Comparison of ENCODE assay signal across 35 cellular contexts in genomic region chr17:41328207-41328606, GRCh38. TPM values are rescaled to one million over a fixed set of nuclear protein-coding genes. Genes with fewer than 3 reads are reported as not detected.
"Had no signal": no experiment of that assay in that cellular context is flagged by ENCODE, and none has a peak within 500 bp of the region (broad histone marks: within the 10 kb centered on the region; RNA-seq: fewer than 3 reads in every experiment).

No MANE protein-coding gene starts in this region.

- H3K27me3 Mint-ChIP-seq: stimulated activated naive CD8-positive, alpha-beta T cell treated with anti-CD3 and anti-CD28 coated beads, Interleukin-15, amount 100 ng/mL, for 72 hours; type B pancreatic cell had no signal

- ATAC-seq: left colon; left lung; lower lobe of right lung; natural killer cell; right lobe of liver; stimulated activated memory B cell treated with anti-CD40 and anti-IgM and Interleukin-4, amounts not matched to agents 10 μg/mL and 1 μg/mL and 100 μg/mL, for 72 hours; stimulated activated naive CD8-positive, alpha-beta T cell treated with anti-CD3 and anti-CD28 coated beads, Interleukin-15, amount 100 ng/mL, for 72 hours had no signal

- H3K36me3 ChIP-seq: left lung, lower lobe of right lung, neural progenitor cell, ovary, right atrium auricular region, right lobe of liver, tibial nerve, uterus had no signal

- H3K36me3 Mint-ChIP-seq: mesothelial cell of epicardium; naive B cell; natural killer cell; neural progenitor cell; stimulated activated memory B cell treated with anti-CD40 and anti-IgM and Interleukin-4, amounts not matched to agents 10 μg/mL and 1 μg/mL and 100 μg/mL, for 72 hours; type B pancreatic cell had no signal

- H3K4me1 ChIP-seq: left lung, lower lobe of right lung, neural progenitor cell, right atrium auricular region, right lobe of liver, tibial nerve, uterus had no signal

- DNase-seq: hippocampal formation; kidney; left colon; left lung; lower lobe of right lung; mammary epithelial cell; mesendoderm; naive B cell; natural killer cell; nephron progenitor cell; ovary; right lobe of liver; stimulated activated CD4-positive, alpha-beta T cell treated with anti-CD3 and anti-CD28 coated beads, Interleukin-1b, Interleukin-23, amount 100 ng/mL, for 48 hours; stimulated activated CD4-positive, alpha-beta T cell treated with anti-CD3 and anti-CD28 coated beads, Interleukin-4, amount 100 ng/mL, for 1 hour; stimulated activated CD8-positive, alpha-beta memory T cell treated with anti-CD3 and anti-CD28 coated beads, Interleukin-4, amount 100 ng/mL, for 48 hours; stimulated activated naive CD4-positive, alpha-beta T cell treated with Interleukin-2 at 50 U/mL for 16 hours; stimulated activated naive CD8-positive, alpha-beta T cell treated with anti-CD3 and anti-CD28 coated beads, Interleukin-15, amount 100 ng/mL, for 72 hours; substantia nigra; uterus had no signal

- H3K27ac ChIP-seq: left lung, lower lobe of right lung, neural progenitor cell, ovary, right atrium auricular region, right lobe of liver, tibial nerve, uterus had no signal

- H3K4me3 Mint-ChIP-seq: mesothelial cell of epicardium; naive B cell; natural killer cell; nephron progenitor cell; neural progenitor cell; stimulated activated memory B cell treated with anti-CD40 and anti-IgM and Interleukin-4, amounts not matched to agents 10 μg/mL and 1 μg/mL and 100 μg/mL, for 72 hours; stimulated activated naive CD8-positive, alpha-beta T cell treated with anti-CD3 and anti-CD28 coated beads, Interleukin-15, amount 100 ng/mL, for 72 hours; type B pancreatic cell had no signal

- H3K4me3 ChIP-seq: left lung, lower lobe of right lung, neural progenitor cell, ovary, right atrium auricular region, right lobe of liver, smooth muscle cell, tibial nerve, uterus had no signal

- H3K9ac ChIP-seq: neural progenitor cell had no signal

- H3K27me3 ChIP-seq: left lung, neural progenitor cell, ovary, right atrium auricular region, right lobe of liver, tibial nerve, uterus had no signal

- H3K9me3 ChIP-seq: left lung, lower lobe of right lung, ovary, right atrium auricular region, right lobe of liver, tibial nerve, uterus had no signal

- FAIRE-seq: kidney had no signal

- H3K4me2 ChIP-seq: neural progenitor cell, smooth muscle cell had no signal

- H3K4me1 Mint-ChIP-seq: neural progenitor cell had no signal

- H2AFZ ChIP-seq: neural progenitor cell had no signal

- H3K9me3 Mint-ChIP-seq: mesothelial cell of epicardium; naive B cell; natural killer cell; nephron progenitor cell; neural progenitor cell; stimulated activated memory B cell treated with anti-CD40 and anti-IgM and Interleukin-4, amounts not matched to agents 10 μg/mL and 1 μg/mL and 100 μg/mL, for 72 hours; stimulated activated naive CD8-positive, alpha-beta T cell treated with anti-CD3 and anti-CD28 coated beads, Interleukin-15, amount 100 ng/mL, for 72 hours; type B pancreatic cell had no signal

- H3K27ac Mint-ChIP-seq: mesothelial cell of epicardium; natural killer cell; nephron progenitor cell; progenitor cell of endocrine pancreas; stimulated activated memory B cell treated with anti-CD40 and anti-IgM and Interleukin-4, amounts not matched to agents 10 μg/mL and 1 μg/mL and 100 μg/mL, for 72 hours; type B pancreatic cell had no signal

RNA-seq across cellular contexts. Expression of gene KRTAP17-1, which starts 12.7 kb away (rescaled TPM):
- total RNA-seq: kidney, left colon, left lung, liver, lower lobe of right lung, mammary epithelial cell, mesothelial cell of epicardium, mononuclear cell, natural killer cell, omental fat pad, ovary, progenitor cell of endocrine pancreas, pulmonary artery endothelial cell, renal cortical epithelial cell, right atrium auricular region, right lobe of liver, skeletal muscle tissue, smooth muscle cell, temporal lobe, tibial nerve, ureter, uterus had no signal
- polyA plus RNA-seq: liver, mammary epithelial cell, ovary, smooth muscle cell had no signal

RNA-seq across cellular contexts. Expression of gene KRTAP16-1, which starts 19.1 kb away (rescaled TPM):
- total RNA-seq: kidney, left colon, left lung, liver, lower lobe of right lung, mammary epithelial cell, mesothelial cell of epicardium, omental fat pad, ovary, progenitor cell of endocrine pancreas, pulmonary artery endothelial cell, renal cortical epithelial cell, right atrium auricular region, right lobe of liver, skeletal muscle tissue, smooth muscle cell, temporal lobe, tibial nerve, ureter, uterus had no signal
- polyA plus RNA-seq: liver, mammary epithelial cell, ovary, smooth muscle cell had no signal

RNA-seq across cellular contexts. Expression of gene KRT33A, which starts 22.4 kb away (rescaled TPM):
- total RNA-seq: kidney, left colon, left lung, liver, lower lobe of right lung, mammary epithelial cell, mesothelial cell of epicardium, mononuclear cell, natural killer cell, omental fat pad, ovary, progenitor cell of endocrine pancreas, pulmonary artery endothelial cell, renal cortical epithelial cell, right atrium auricular region, right lobe of liver, skeletal muscle tissue, temporal lobe, tibial nerve, ureter, uterus had no signal
- polyA plus RNA-seq: liver, mammary epithelial cell, ovary, smooth muscle cell had no signal

RNA-seq across cellular contexts. Expression of gene KRTAP29-1, which starts 25.6 kb away (rescaled TPM):
- total RNA-seq: kidney, left colon, left lung, liver, lower lobe of right lung, mesothelial cell of epicardium, mononuclear cell, natural killer cell, omental fat pad, ovary, progenitor cell of endocrine pancreas, pulmonary artery endothelial cell, renal cortical epithelial cell, right atrium auricular region, right lobe of liver, skeletal muscle tissue, smooth muscle cell, temporal lobe, tibial nerve, ureter, uterus had no signal
- polyA plus RNA-seq: liver, mammary epithelial cell, ovary, smooth muscle cell had no signal

RNA-seq across cellular contexts. Expression of gene KRT33B, which starts 41.4 kb away (rescaled TPM):
- total RNA-seq: kidney, left colon, left lung, liver, lower lobe of right lung, mesothelial cell of epicardium, mononuclear cell, natural killer cell, omental fat pad, ovary, progenitor cell of endocrine pancreas, pulmonary artery endothelial cell, renal cortical epithelial cell, right atrium auricular region, right lobe of liver, skeletal muscle tissue, temporal lobe, tibial nerve, ureter, uterus had no signal
- polyA plus RNA-seq: liver, ovary had no signal
